Comparison of ENCODE assay signal across 2 cellular contexts in the genomic region with DNA sequence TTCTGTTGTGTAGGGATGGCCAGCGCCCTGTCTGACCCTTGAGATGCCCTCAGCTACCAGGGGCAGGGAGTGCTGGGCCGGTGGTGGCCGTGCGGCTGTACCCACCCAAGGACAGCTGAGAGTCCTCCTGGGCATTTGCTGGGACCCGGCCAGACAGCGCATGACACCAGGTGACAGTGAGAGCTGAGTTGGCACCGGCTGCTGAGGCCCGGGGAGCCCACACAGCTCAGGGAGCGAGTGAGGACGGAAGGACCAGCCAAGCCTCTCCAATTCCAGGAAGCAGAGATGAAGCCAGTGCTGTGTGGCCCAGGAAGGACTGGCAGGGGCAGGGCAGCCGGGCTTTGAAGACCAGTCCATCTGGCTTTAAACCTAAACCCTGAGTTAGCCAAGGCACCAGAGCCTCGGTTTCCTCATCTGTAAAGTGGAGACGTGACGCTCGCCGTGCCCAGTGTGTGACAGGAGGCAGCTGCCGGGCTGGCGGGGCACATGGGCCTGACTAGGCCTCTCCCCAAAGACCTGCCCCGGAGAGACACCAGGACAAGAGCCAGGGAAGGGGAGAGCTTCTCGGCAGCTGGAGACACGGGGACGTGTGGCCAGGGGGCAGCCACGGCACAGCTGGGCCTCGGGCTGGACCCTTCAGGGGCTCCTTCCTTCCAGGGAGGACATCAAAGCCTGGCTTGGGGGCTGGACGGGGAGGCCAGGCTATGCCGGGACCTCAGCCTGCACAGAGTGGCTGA.
TF ChIP-seq lines count a peak whose summit lies in the region.

No MANE protein-coding gene starts in this region.

TF ChIP-seq in liver, 16 proteins besides CTCF, POLR2A, EP300 and RAD21:
- TF ChIP-seq, protein P1, sequence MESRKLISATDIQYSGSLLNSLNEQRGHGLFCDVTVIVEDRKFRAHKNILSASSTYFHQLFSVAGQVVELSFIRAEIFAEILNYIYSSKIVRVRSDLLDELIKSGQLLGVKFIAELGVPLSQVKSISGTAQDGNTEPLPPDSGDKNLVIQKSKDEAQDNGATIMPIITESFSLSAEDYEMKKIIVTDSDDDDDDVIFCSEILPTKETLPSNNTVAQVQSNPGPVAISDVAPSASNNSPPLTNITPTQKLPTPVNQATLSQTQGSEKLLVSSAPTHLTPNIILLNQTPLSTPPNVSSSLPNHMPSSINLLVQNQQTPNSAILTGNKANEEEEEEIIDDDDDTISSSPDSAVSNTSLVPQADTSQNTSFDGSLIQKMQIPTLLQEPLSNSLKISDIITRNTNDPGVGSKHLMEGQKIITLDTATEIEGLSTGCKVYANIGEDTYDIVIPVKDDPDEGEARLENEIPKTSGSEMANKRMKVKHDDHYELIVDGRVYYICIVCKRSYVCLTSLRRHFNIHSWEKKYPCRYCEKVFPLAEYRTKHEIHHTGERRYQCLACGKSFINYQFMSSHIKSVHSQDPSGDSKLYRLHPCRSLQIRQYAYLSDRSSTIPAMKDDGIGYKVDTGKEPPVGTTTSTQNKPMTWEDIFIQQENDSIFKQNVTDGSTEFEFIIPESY (IDR thresholded peaks at IDR 0.05) = no peak
- TF ChIP-seq, protein P2, sequence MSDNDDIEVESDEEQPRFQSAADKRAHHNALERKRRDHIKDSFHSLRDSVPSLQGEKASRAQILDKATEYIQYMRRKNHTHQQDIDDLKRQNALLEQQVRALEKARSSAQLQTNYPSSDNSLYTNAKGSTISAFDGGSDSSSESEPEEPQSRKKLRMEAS (IDR thresholded peaks at IDR 0.05) = no peak
- peak in 1 of 2 donors; percentile 44 for TF ChIP-seq RXRA (IDR thresholded peaks at IDR 0.05)
- TF ChIP-seq HNF4A (conservative IDR thresholded peaks at IDR 0.05) = peak in 1 of 2 donors; percentile 25
- TF ChIP-seq JUND (IDR thresholded peaks at IDR 0.05) = no peak
- TF ChIP-seq, protein P3, sequence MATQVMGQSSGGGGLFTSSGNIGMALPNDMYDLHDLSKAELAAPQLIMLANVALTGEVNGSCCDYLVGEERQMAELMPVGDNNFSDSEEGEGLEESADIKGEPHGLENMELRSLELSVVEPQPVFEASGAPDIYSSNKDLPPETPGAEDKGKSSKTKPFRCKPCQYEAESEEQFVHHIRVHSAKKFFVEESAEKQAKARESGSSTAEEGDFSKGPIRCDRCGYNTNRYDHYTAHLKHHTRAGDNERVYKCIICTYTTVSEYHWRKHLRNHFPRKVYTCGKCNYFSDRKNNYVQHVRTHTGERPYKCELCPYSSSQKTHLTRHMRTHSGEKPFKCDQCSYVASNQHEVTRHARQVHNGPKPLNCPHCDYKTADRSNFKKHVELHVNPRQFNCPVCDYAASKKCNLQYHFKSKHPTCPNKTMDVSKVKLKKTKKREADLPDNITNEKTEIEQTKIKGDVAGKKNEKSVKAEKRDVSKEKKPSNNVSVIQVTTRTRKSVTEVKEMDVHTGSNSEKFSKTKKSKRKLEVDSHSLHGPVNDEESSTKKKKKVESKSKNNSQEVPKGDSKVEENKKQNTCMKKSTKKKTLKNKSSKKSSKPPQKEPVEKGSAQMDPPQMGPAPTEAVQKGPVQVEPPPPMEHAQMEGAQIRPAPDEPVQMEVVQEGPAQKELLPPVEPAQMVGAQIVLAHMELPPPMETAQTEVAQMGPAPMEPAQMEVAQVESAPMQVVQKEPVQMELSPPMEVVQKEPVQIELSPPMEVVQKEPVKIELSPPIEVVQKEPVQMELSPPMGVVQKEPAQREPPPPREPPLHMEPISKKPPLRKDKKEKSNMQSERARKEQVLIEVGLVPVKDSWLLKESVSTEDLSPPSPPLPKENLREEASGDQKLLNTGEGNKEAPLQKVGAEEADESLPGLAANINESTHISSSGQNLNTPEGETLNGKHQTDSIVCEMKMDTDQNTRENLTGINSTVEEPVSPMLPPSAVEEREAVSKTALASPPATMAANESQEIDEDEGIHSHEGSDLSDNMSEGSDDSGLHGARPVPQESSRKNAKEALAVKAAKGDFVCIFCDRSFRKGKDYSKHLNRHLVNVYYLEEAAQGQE (IDR thresholded peaks at IDR 0.05) = peak; percentile 19
- TF ChIP-seq HNF4G (IDR thresholded peaks at IDR 0.05) = no peak
- no peak for TF ChIP-seq NR2F2 (IDR thresholded peaks at IDR 0.05)
- no peak for TF ChIP-seq YY1 (IDR thresholded peaks at IDR 0.05)
- no peak for TF ChIP-seq TAF1 (conservative IDR thresholded peaks at IDR 0.05)

TF ChIP-seq in HepG2, 621 proteins besides CTCF, POLR2A, EP300 and RAD21:
- TF ChIP-seq AHR (CRISPR knock-in tag; IDR thresholded peaks at IDR 0.05) (no peak), ZNF792 (CRISPR knock-in tag; IDR thresholded peaks at IDR 0.05) (no peak), TBX2 (CRISPR knock-in tag; IDR thresholded peaks at IDR 0.05; ENCODE audit: borderline replicate concordance) (no peak), THYN1 (CRISPR knock-in tag; IDR thresholded peaks at IDR 0.05; ENCODE audit: borderline replicate concordance, low read depth) (no peak), CHCHD3 (CRISPR knock-in tag; IDR thresholded peaks at IDR 0.05) (no peak), FIP1L1 (IDR thresholded peaks at IDR 0.05; ENCODE audit: borderline replicate concordance, insufficient read depth, low read depth, low read length) (no peak), ZNF253 (CRISPR knock-in tag; IDR thresholded peaks at IDR 0.05; ENCODE audit: borderline replicate concordance) (no peak), MTF2 (CRISPR knock-in tag; IDR thresholded peaks at IDR 0.05; ENCODE audit: borderline replicate concordance) (no peak), NFYC (CRISPR knock-in tag; IDR thresholded peaks at IDR 0.05) (no peak), ZNF263 (CRISPR knock-in tag; IDR thresholded peaks at IDR 0.05) (no peak), WIZ (CRISPR knock-in tag; IDR thresholded peaks at IDR 0.05) (no peak)
- TF ChIP-seq, protein P4, sequence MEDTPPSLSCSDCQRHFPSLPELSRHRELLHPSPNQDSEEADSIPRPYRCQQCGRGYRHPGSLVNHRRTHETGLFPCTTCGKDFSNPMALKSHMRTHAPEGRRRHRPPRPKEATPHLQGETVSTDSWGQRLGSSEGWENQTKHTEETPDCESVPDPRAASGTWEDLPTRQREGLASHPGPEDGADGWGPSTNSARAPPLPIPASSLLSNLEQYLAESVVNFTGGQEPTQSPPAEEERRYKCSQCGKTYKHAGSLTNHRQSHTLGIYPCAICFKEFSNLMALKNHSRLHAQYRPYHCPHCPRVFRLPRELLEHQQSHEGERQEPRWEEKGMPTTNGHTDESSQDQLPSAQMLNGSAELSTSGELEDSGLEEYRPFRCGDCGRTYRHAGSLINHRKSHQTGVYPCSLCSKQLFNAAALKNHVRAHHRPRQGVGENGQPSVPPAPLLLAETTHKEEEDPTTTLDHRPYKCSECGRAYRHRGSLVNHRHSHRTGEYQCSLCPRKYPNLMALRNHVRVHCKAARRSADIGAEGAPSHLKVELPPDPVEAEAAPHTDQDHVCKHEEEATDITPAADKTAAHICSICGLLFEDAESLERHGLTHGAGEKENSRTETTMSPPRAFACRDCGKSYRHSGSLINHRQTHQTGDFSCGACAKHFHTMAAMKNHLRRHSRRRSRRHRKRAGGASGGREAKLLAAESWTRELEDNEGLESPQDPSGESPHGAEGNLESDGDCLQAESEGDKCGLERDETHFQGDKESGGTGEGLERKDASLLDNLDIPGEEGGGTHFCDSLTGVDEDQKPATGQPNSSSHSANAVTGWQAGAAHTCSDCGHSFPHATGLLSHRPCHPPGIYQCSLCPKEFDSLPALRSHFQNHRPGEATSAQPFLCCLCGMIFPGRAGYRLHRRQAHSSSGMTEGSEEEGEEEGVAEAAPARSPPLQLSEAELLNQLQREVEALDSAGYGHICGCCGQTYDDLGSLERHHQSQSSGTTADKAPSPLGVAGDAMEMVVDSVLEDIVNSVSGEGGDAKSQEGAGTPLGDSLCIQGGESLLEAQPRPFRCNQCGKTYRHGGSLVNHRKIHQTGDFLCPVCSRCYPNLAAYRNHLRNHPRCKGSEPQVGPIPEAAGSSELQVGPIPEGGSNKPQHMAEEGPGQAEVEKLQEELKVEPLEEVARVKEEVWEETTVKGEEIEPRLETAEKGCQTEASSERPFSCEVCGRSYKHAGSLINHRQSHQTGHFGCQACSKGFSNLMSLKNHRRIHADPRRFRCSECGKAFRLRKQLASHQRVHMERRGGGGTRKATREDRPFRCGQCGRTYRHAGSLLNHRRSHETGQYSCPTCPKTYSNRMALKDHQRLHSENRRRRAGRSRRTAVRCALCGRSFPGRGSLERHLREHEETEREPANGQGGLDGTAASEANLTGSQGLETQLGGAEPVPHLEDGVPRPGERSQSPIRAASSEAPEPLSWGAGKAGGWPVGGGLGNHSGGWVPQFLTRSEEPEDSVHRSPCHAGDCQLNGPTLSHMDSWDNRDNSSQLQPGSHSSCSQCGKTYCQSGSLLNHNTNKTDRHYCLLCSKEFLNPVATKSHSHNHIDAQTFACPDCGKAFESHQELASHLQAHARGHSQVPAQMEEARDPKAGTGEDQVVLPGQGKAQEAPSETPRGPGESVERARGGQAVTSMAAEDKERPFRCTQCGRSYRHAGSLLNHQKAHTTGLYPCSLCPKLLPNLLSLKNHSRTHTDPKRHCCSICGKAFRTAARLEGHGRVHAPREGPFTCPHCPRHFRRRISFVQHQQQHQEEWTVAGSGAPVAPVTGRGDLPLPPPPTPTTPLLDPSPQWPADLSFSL (CRISPR knock-in tag; IDR thresholded peaks at IDR 0.05) = no peak
